In genomic region chr14:77760381-77761204, GRCh38 we compare ENCODE assay signal across 8 cellular contexts. TPM values are rescaled to one million over a fixed set of nuclear protein-coding genes. Genes with fewer than 3 reads are reported as not detected.
DNase-seq lines count a peak whose midpoint lies in the region; TF ChIP-seq lines count a peak whose summit lies in the region.

TSS of gene SNW1 (minus strand) at chr14:77761156. CDS start at chr14:77761127, 29 bp downstream.

- H3K14ac ChIP-seq in H9 (ENCODE audit: insufficient read depth, low read length), result peak within 1 kb of the TSS; percentile 97

- CTCF ChIA-PET in GM10248 (lab: Yijun Ruan, JAX), result interaction anchor here (1.1 to 2.6 kb wide), 10 partner anchors 8 to 153 kb away, joined by 3 to 12 read pairs (median 4); partner anchors contain the start of gene ADCK1

- H3K36me3 Mint-ChIP-seq in H9 (ENCODE audit: insufficient read depth in 1 of 3, low read depth in 3 of 3) (peaks cover 6 to 25% (median 15%) of the 10 kb centered on the region in 3 experiments; a peak in 6 of 7 replicates), progenitor cell of endocrine pancreas (ENCODE audit: insufficient read depth) (peaks cover 12% of the 10 kb centered on the region)
- H3K36me3 Mint-ChIP-seq in T-helper 1 cell treated with Interleukin-12 subunit alpha and Interleukin-12 subunit beta and Interleukin-4 antibody, amounts not matched to agents 30 μg/mL and 1 μg/mL, for 36 hours (ENCODE audit: low read depth), result peaks cover 15% of the 10 kb centered on the region

- no peak within 1 kb of the TSS for H2AK5ac ChIP-seq in H9 (ENCODE audit: insufficient read length, low read length)

- H2BK120ac ChIP-seq in H9 (ENCODE audit: low read depth, low read length, poor library complexity, severe bottlenecking), result peak within 1 kb of the TSS; percentile 51

- no peak within 1 kb of the TSS for H4K8ac ChIP-seq in H9 (replicated peaks; ENCODE audit: insufficient read length, low read depth, low read length)

- H3K9me3 Mint-ChIP-seq in H9 (no peaks in the 10 kb centered on the region), progenitor cell of endocrine pancreas (ENCODE audit: low read depth) (no peaks in the 10 kb centered on the region)
- no peaks in the 10 kb centered on the region for H3K9me3 Mint-ChIP-seq in T-helper 1 cell treated with Interleukin-12 subunit alpha and Interleukin-12 subunit beta and Interleukin-4 antibody, amounts not matched to agents 30 μg/mL and 1 μg/mL, for 36 hours

- H3K4me1 ChIP-seq in H9 (ENCODE audit: insufficient read depth, low read length) (no peaks in the 10 kb centered on the region), left ventricle myocardium inferior (peaks cover 53% of the 10 kb centered on the region)

- peak within 1 kb of the TSS; percentile 84 for H3K4me2 ChIP-seq in H9 (ENCODE audit: insufficient read depth, insufficient read length, low read length)

- H3K23ac ChIP-seq in H9 (ENCODE audit: insufficient read length, low read depth, low read length), result no peak within 1 kb of the TSS

- H3K36me3 ChIP-seq in left ventricle myocardium inferior, result no peaks in the 10 kb centered on the region

- no peak within 1 kb of the TSS for H2BK20ac ChIP-seq in H9 (ENCODE audit: low read depth, low read length, poor library complexity, severe bottlenecking)

- H3K4me3 Mint-ChIP-seq in H9, result peak within 1 kb of the TSS; percentile 97 to 98
- peak within 1 kb of the TSS; percentile 93 for H3K4me3 Mint-ChIP-seq in T-helper 1 cell treated with Interleukin-12 subunit alpha and Interleukin-12 subunit beta and Interleukin-4 antibody, amounts not matched to agents 30 μg/mL and 1 μg/mL, for 36 hours
- H3K4me3 Mint-ChIP-seq in progenitor cell of endocrine pancreas (ENCODE audit: low read depth), result peak within 1 kb of the TSS; percentile 99

- peak within 1 kb of the TSS; percentile 74; the same call in 1 of the 2 replicates for H3K4ac ChIP-seq in H9 (ENCODE audit: low read depth, low read length)

- H3K56ac ChIP-seq in H9 (ENCODE audit: insufficient read length, low read depth, low read length), result peak within 1 kb of the TSS; percentile 80

- H4K91ac ChIP-seq in H9 (ENCODE audit: insufficient read length, low read depth, low read length), result no peak within 1 kb of the TSS

- peaks cover 6% of the 10 kb centered on the region for H3K79me1 ChIP-seq in H9 (ENCODE audit: insufficient read depth, low read depth, low read length, poor library complexity, severe bottlenecking)

- peak within 1 kb of the TSS; percentile 94 for H3K4me3 ChIP-seq in left ventricle myocardium inferior

- H3K27me3 Mint-ChIP-seq in H9 (ENCODE audit: low read depth) (no peaks in the 10 kb centered on the region), progenitor cell of endocrine pancreas (no peaks in the 10 kb centered on the region)
- H3K27me3 Mint-ChIP-seq in T-helper 1 cell treated with Interleukin-12 subunit alpha and Interleukin-12 subunit beta and Interleukin-4 antibody, amounts not matched to agents 30 μg/mL and 1 μg/mL, for 36 hours (ENCODE audit: low read depth), result peaks cover 5% of the 10 kb centered on the region

- peak within 1 kb of the TSS; percentile 20 for H2BK5ac ChIP-seq in H9 (ENCODE audit: insufficient read length, low read length)

- WGBS in H9 (ENCODE audit: extremely low coverage, insufficient read length, low lambda C conversion rate), result no CpG with 5 or more reads among the region's 60 CpGs

- POLR2A ChIA-PET in GM10248 (lab: Yijun Ruan, JAX), result no interaction called here

- H3K9ac ChIP-seq in H9 (ENCODE audit: extremely low read depth, insufficient read length, low read length), result peak within 1 kb of the TSS; percentile 96

- peak within 1 kb of the TSS; percentile 22 for H2BK12ac ChIP-seq in H9 (ENCODE audit: insufficient read length, low read depth, low read length)

- no peak within 1 kb of the TSS for H4K5ac ChIP-seq in H9 (ENCODE audit: insufficient read length, low read depth, low read length)

- H3K9me3 ChIP-seq in H9 (ENCODE audit: control insufficient read depth, low read depth, low read length) (no peaks in the 10 kb centered on the region), left ventricle myocardium inferior (replicated peaks) (no peaks in the 10 kb centered on the region)

- intact Hi-C loops in left ventricle myocardium inferior (cut with micrococcal nuclease), result no loop called here

- H3K27ac ChIP-seq in H9 (ENCODE audit: insufficient read length, low read depth, low read length), result peak within 1 kb of the TSS; percentile 84
- H3K27ac ChIP-seq in left ventricle myocardium inferior (replicated peaks), result peak within 1 kb of the TSS; percentile 91

- no peak for TF ChIP-seq CTCF in GM10248 (IDR thresholded peaks at IDR 0.05; ENCODE audit: control extremely low read depth, extremely low read depth, low read depth, missing control alignments)
- no peak for TF ChIP-seq CTCF in H9 (conservative IDR thresholded peaks at IDR 0.05)
- peak; percentile 8 for TF ChIP-seq CTCF in left ventricle myocardium inferior (IDR thresholded peaks at IDR 0.05; ENCODE audit: borderline replicate concordance)
- TF ChIP-seq CTCF in progenitor cell of endocrine pancreas (IDR thresholded peaks at IDR 0.05; ENCODE audit: unreplicated experiment), result peak; percentile 28

- H2AFZ ChIP-seq in H9 (ENCODE audit: low read length), result peak within 1 kb of the TSS; percentile 41

- DNase-seq in GM10248 (ENCODE audit: extremely low spot score), result peak; percentile 95
- peak; percentile 95 for DNase-seq in H9
- peak; percentile 93 for DNase-seq in M059J (ENCODE audit: low read depth)
- DNase-seq in amniotic epithelial cell (ENCODE audit: low read depth), result peak; percentile 63
- DNase-seq in left ventricle myocardium inferior, result peak; percentile 91
- peak; percentile 71 for DNase-seq in progenitor cell of endocrine pancreas (ENCODE audit: low spot score, unreplicated experiment)
- peak; percentile 93 for DNase-seq in ureter (ENCODE audit: low spot score)

- peaks cover 7% of the 10 kb centered on the region for H3K23me2 ChIP-seq in H9 (ENCODE audit: insufficient read length, low read depth, low read length, poor library complexity, severe bottlenecking)

- H3K4me1 Mint-ChIP-seq in H9, result peaks cover 30 to 35% of the 10 kb centered on the region in 2 experiments
- peaks cover 25% of the 10 kb centered on the region for H3K4me1 Mint-ChIP-seq in T-helper 1 cell treated with Interleukin-12 subunit alpha and Interleukin-12 subunit beta and Interleukin-4 antibody, amounts not matched to agents 30 μg/mL and 1 μg/mL, for 36 hours (ENCODE audit: low read depth)
- peaks cover 12% of the 10 kb centered on the region for H3K4me1 Mint-ChIP-seq in progenitor cell of endocrine pancreas (ENCODE audit: low read depth)

- H2BK15ac ChIP-seq in H9 (ENCODE audit: low read depth, low read length), result 0 out of 2 replicates have a peak within 1 kb of the TSS, but pooled peaks have one; percentile 24

- peaks cover 7% of the 10 kb centered on the region; the same call in 1 of the 2 replicates for H3K79me2 ChIP-seq in H9 (ENCODE audit: insufficient read depth, low read length)

- H3K27ac Mint-ChIP-seq in H9, result peak within 1 kb of the TSS; percentile 96 to 99 (median 99)
- H3K27ac Mint-ChIP-seq in T-helper 1 cell treated with Interleukin-12 subunit alpha and Interleukin-12 subunit beta and Interleukin-4 antibody, amounts not matched to agents 30 μg/mL and 1 μg/mL, for 36 hours, result peak within 1 kb of the TSS; percentile 96
- peak within 1 kb of the TSS; percentile 98 for H3K27ac Mint-ChIP-seq in progenitor cell of endocrine pancreas

- H4K20me1 ChIP-seq in H9 (ENCODE audit: control insufficient read depth, insufficient read depth, insufficient read length), result no peaks in the 10 kb centered on the region

- peak within 1 kb of the TSS; percentile 98 for H3K18ac ChIP-seq in H9 (ENCODE audit: insufficient read length, low read depth, low read length)

- H3T11ph ChIP-seq in H9 (ENCODE audit: low read length), result no peak within 1 kb of the TSS

- 0 out of 2 replicates have a peak, but pooled peaks cover 2% of the 10 kb centered on the region for H3K27me3 ChIP-seq in H9 (ENCODE audit: insufficient read depth, low read length)
- no peaks in the 10 kb centered on the region for H3K27me3 ChIP-seq in left ventricle myocardium inferior (ENCODE audit: low read depth)

RNA-seq across cellular contexts. Expression of gene SNW1, which starts in this region (rescaled TPM):
- total RNA-seq in H9 (2021) (97.2 and 103 TPM in 2 replicates), left ventricle myocardium inferior (52.6 TPM), progenitor cell of endocrine pancreas (78.5 and 90.8 TPM in 2 replicates), ureter (76.1 TPM)
- total RNA-seq in M059J (2014; rRNA removed; shearing (Covaris generic)), result 65.0 and 99.5 TPM in 2 replicates

Comparison
In these comparisons a context has a peak if more than half of its experiments do, and no peak if none do; other contexts are left out.
1. Peak in every context shown above with its lines: DNase-seq, H3K4me3 ChIP-seq and H3K27ac ChIP-seq.
2. CTCF ChIP-seq: peak in left ventricle myocardium inferior (single experiment) and progenitor cell of endocrine pancreas (single experiment); none in GM10248 (single experiment) and H9 (single experiment).